ENCODE assay signal across 2 cellular contexts in genomic region chr22:37243402-37244113, GRCh38.
TF ChIP-seq lines count a peak whose summit lies in the region.

No MANE protein-coding gene starts in this region.

TF ChIP-seq in SK-N-SH, 30 proteins besides CTCF, POLR2A, EP300 and RAD21 (continued from another document):
- no peak for TF ChIP-seq USF1 (IDR thresholded peaks at IDR 0.05; ENCODE audit: borderline replicate concordance, low read depth)
- no peak for TF ChIP-seq USF2 (IDR thresholded peaks at IDR 0.05; ENCODE audit: borderline replicate concordance, low read depth, low read length)
- no peak for TF ChIP-seq PBX3 (IDR thresholded peaks at IDR 0.05)
- TF ChIP-seq TEAD4 (IDR thresholded peaks at IDR 0.05; ENCODE audit: borderline replicate concordance, insufficient read depth), result no peak
- no peak for TF ChIP-seq REST (IDR thresholded peaks at IDR 0.05; ENCODE audit: low read depth, low read length)
- TF ChIP-seq MAX (IDR thresholded peaks at IDR 0.05; ENCODE audit: low read depth), result no peak
- no peak for TF ChIP-seq MXI1 (IDR thresholded peaks at IDR 0.05; ENCODE audit: low read depth, low read length)
- TF ChIP-seq NRF1 (IDR thresholded peaks at IDR 0.05; ENCODE audit: low read depth, low read length), result no peak
- TF ChIP-seq POLR2AphosphoS5 (IDR thresholded peaks at IDR 0.05; ENCODE audit: low read depth, low read length), result no peak
- no peak for TF ChIP-seq RCOR1 (IDR thresholded peaks at IDR 0.05; ENCODE audit: low read length)
- no peak for TF ChIP-seq TCF12 (IDR thresholded peaks at IDR 0.05)
- no peak for TF ChIP-seq GATA2 (CRISPR knock-in tag; IDR thresholded peaks at IDR 0.05)
TF ChIP-seq in SK-N-SH: peak in this region for 0.

TF ChIP-seq in SK-N-SH treated with all-trans-retinoic acid at 6 μM for 48 hours, 23 proteins besides CTCF, POLR2A, EP300 and RAD21 (continued from another document):
- TF ChIP-seq PATZ1 (CRISPR knock-in tag; IDR thresholded peaks at IDR 0.05; ENCODE audit: borderline replicate concordance) (no peak), ISL1 (CRISPR knock-in tag; IDR thresholded peaks at IDR 0.05) (no peak), CREB5 (CRISPR knock-in tag; IDR thresholded peaks at IDR 0.05; ENCODE audit: low read depth) (no peak), TOX (CRISPR knock-in tag; IDR thresholded peaks at IDR 0.05; ENCODE audit: borderline replicate concordance) (no peak), TCF4 (CRISPR knock-in tag; IDR thresholded peaks at IDR 0.05; ENCODE audit: borderline replicate concordance) (no peak), CSDC2 (CRISPR knock-in tag; IDR thresholded peaks at IDR 0.05) (no peak)
